ENCODE assay signal across 8 cellular contexts in genomic region chr17:39401412-39402278, GRCh38. TPM values are rescaled to one million over a fixed set of nuclear protein-coding genes. Genes with fewer than 3 reads are reported as not detected.
DNase-seq lines count a peak whose midpoint lies in the region; ATAC-seq and TF ChIP-seq lines count a peak whose summit lies in the region.

Gene FBXL20 (minus strand): TSS chr17:39401626. CDS start chr17:39401402, 224 bp downstream.

- H3K27me3 ChIP-seq in ovary (no peaks in the 10 kb centered on the region), thoracic aorta (replicated peaks; ENCODE audit: insufficient read depth) (no peaks in the 10 kb centered on the region)

- peaks cover 1% of the 10 kb centered on the region for H3K36me3 Mint-ChIP-seq in activated naive CD8-positive, alpha-beta T cell treated with anti-CD3 and anti-CD28 coated beads, Interleukin-2, amount 10 ng/mL, durations not matched to agents 7 days and 5 days

- H3K27me3 Mint-ChIP-seq in activated naive CD8-positive, alpha-beta T cell treated with anti-CD3 and anti-CD28 coated beads, Interleukin-2, amount 10 ng/mL, durations not matched to agents 7 days and 5 days = no peaks in the 10 kb centered on the region

- H3K9me3 Mint-ChIP-seq in activated naive CD8-positive, alpha-beta T cell treated with anti-CD3 and anti-CD28 coated beads, Interleukin-2, amount 10 ng/mL, durations not matched to agents 7 days and 5 days = no peaks in the 10 kb centered on the region

- H3K4me3 Mint-ChIP-seq in activated naive CD8-positive, alpha-beta T cell treated with anti-CD3 and anti-CD28 coated beads, Interleukin-2, amount 10 ng/mL, durations not matched to agents 7 days and 5 days = peak within 1 kb of the TSS; percentile 95

- WGBS in ovary, 3 donors = 0 to 1% (median 0%) methylated on average over 58 to 90 of the region's 91 CpGs

- CTCF ChIA-PET in GM10248 (lab: Yijun Ruan, JAX) = interaction anchor here (0.7 to 1.4 kb wide), 3 partner anchors 26 to 248 kb away, joined by 3 read pairs; no protein-coding TSS in a partner anchor

- DNase-seq in GM10248 (ENCODE audit: extremely low spot score) = peak; percentile 98
- DNase-seq in NCI-H128 (lab: John Stamatoyannopoulos, UW; ENCODE audit: unreplicated experiment) = peak; percentile 63
- DNase-seq in SW 1271 (lab: John Stamatoyannopoulos, UW) = peak; percentile 58 to 82
- peak; percentile 91 for DNase-seq in activated naive CD8-positive, alpha-beta T cell treated with anti-CD3 and anti-CD28 coated beads, Interleukin-2, amount 10 ng/mL, durations not matched to agents 7 days and 5 days
- peak; percentile 97 for DNase-seq in Right ventricle myocardium inferior (ENCODE audit: missing footprints)
- DNase-seq in ovary = peak; percentile 95 to 98 (median 96)
- peak; percentile 78 for DNase-seq in thoracic aorta (ENCODE audit: low spot score)

- H3K4me3 ChIP-seq in ovary (peak within 1 kb of the TSS; percentile 99), thoracic aorta (peak within 1 kb of the TSS; percentile 97)

- TF ChIP-seq EP300 in ovary (IDR thresholded peaks at IDR 0.05) = no peak

- peak; percentile 67 for TF ChIP-seq POLR2A in ovary (IDR thresholded peaks at IDR 0.05)

- POLR2A ChIA-PET in GM10248 (lab: Yijun Ruan, JAX) = interaction anchor here (0.6 to 1.3 kb wide), 3 partner anchors 29 to 162 kb away, joined by 3 read pairs; no protein-coding TSS in a partner anchor
- POLR2A ChIA-PET in activated naive CD8-positive, alpha-beta T cell treated with anti-CD3 and anti-CD28 coated beads, Interleukin-2, amount 10 ng/mL, durations not matched to agents 7 days and 5 days (lab: Charles Lee) = interaction anchor here (0.6 to 3.4 kb wide), 5 partner anchors 49 to 267 kb away, joined by 3 to 18 read pairs (median 4); partner anchors contain the start of genes CDK12, MED1 and PNMT

- H3K27ac Mint-ChIP-seq in activated naive CD8-positive, alpha-beta T cell treated with anti-CD3 and anti-CD28 coated beads, Interleukin-2, amount 10 ng/mL, durations not matched to agents 7 days and 5 days = peak within 1 kb of the TSS; percentile 96

- H3K9me3 ChIP-seq in ovary (no peaks in the 10 kb centered on the region), thoracic aorta (no peaks in the 10 kb centered on the region)

- H3K4me1 Mint-ChIP-seq in activated naive CD8-positive, alpha-beta T cell treated with anti-CD3 and anti-CD28 coated beads, Interleukin-2, amount 10 ng/mL, durations not matched to agents 7 days and 5 days = peaks cover 19% of the 10 kb centered on the region

- no peak for TF ChIP-seq CTCF in GM10248 (IDR thresholded peaks at IDR 0.05; ENCODE audit: control extremely low read depth, extremely low read depth, low read depth, missing control alignments)
- TF ChIP-seq CTCF in ovary (IDR thresholded peaks at IDR 0.05) = no peak
- TF ChIP-seq CTCF in thoracic aorta (IDR thresholded peaks at IDR 0.05) = no peak

- peak; percentile 71 for ATAC-seq in HG02623 (IDR thresholded peaks at IDR 0.05; ENCODE audit: unreplicated experiment)
- ATAC-seq in activated naive CD8-positive, alpha-beta T cell treated with anti-CD3 and anti-CD28 coated beads, Interleukin-2, amount 10 ng/mL, durations not matched to agents 7 days and 5 days (ENCODE audit: low read depth) = peak; percentile 76
- ATAC-seq in Right ventricle myocardium inferior = peak; percentile 95
- peak; percentile 87 for ATAC-seq in thoracic aorta (ENCODE audit: insufficient number of reproducible peaks, low FRiP score, low read depth)

- H3K27ac ChIP-seq in ovary = peak within 1 kb of the TSS; percentile 86 to 89
- H3K27ac ChIP-seq in thoracic aorta = peak within 1 kb of the TSS; percentile 81 to 91

- H3K4me1 ChIP-seq in ovary (ENCODE audit: insufficient read depth) (peaks cover 1% of the 10 kb centered on the region), thoracic aorta (ENCODE audit: control insufficient read depth in 1 of 2, low read depth in 2 of 2) (peaks cover 14 to 25% of the 10 kb centered on the region in 2 donors)

- H3K36me3 ChIP-seq in ovary = no peaks in the 10 kb centered on the region
- H3K36me3 ChIP-seq in thoracic aorta = peaks cover 6% of the 10 kb centered on the region

- intact Hi-C loops in Right ventricle myocardium inferior (cut with DNase I) = loop anchor here (5.0 kb wide), 2 partner anchors 61 to 124 kb away; partner anchors contain the start of gene CDK12
- intact Hi-C loops in ovary (cut with DNase I) = no loop called here

RNA-seq across cellular contexts. Expression of gene FBXL20, which starts in this region (rescaled TPM):
- 10 to 100 TPM; 20.0 to 21.0 TPM for total RNA-seq in activated naive CD8-positive, alpha-beta T cell treated with anti-CD3 and anti-CD28 coated beads, Interleukin-2, amount 10 ng/mL, durations not matched to agents 7 days and 5 days
- total RNA-seq in Right ventricle myocardium inferior (12.7 TPM), ovary (10 to 100 TPM; 12.7 to 25.2 (median 18.5) TPM), thoracic aorta (10 to 100 TPM; 30.8 to 45.2 TPM)
- polyA plus RNA-seq in ovary = 10 to 100 TPM in 1 of 2 donors, 1 to 10 TPM in 1; 4.7 to 16.6 TPM

Comparison
In these comparisons a context has a peak if more than half of its experiments do, and no peak if none do; other contexts are left out.
1. Peak in every context shown above with its lines: DNase-seq, ATAC-seq, H3K4me3 ChIP-seq and H3K27ac ChIP-seq.